ENCODE assay signal across 10 cellular contexts in the genomic region with DNA sequence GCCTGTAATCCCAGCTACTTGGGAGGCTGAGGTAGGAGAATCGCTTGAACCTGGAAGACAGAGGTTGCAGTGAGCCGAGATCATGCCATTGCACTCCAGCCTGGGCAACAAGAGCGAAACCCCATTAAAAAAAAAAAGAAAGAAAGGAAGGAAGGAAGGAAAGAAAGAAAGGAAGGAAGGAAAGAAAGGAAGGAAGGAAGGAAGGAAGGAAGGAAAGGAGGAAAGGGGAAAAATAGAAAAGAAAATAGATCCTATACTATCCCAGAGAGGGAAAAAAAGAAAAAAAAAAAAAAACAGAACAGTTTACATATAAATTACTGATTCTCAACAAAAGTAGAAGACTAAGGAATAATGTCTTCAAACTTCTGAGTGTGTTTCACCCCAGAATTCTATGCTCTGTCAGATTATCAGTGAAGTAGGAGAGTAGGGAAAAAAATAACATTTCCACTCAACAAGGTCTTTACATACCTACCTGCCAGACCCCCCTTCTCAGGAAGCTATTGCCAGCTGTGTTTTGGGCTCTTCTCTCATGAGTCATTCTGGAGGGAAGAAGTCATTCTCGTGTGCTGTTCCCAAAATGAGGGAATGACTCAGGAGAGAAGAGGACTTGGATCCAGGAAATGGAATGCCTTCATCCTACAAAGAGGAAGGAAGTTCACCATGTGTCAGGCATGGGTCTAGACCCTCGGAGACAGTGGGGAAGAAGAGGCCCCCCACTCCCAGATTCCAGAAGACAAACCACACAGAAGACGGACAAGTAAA. TPM values are rescaled to one million over a fixed set of nuclear protein-coding genes. Genes with fewer than 3 reads are reported as not detected.
DNase-seq lines count a peak whose midpoint lies in the region; ATAC-seq and TF ChIP-seq lines count a peak whose summit lies in the region.
"Had no signal": no experiment of that assay in that cellular context is flagged by ENCODE, and none has a peak within 500 bp of the region (broad histone marks: within the 10 kb centered on the region; RNA-seq: fewer than 3 reads in every experiment).

No MANE protein-coding gene starts in this region.

- TF ChIP-seq EP300 in SK-N-SH (IDR thresholded peaks at IDR 0.05; ENCODE audit: borderline replicate concordance in 1 of 2, low read depth in 1 of 2, low read length in 1 of 2) = no peak; a peak in 1 of 4 replicates

- no peaks in the 10 kb centered on the region for H3K9me2 ChIP-seq in SK-N-SH

- peak; percentile 79 for DNase-seq in MCF 10A (ENCODE audit: unreplicated experiment)
- no peak for DNase-seq in breast epithelium (ENCODE audit: low spot score in 2 of 2)
- DNase-seq in SK-N-SH = no peak
- peak; percentile 73 for DNase-seq in fibroblast of pulmonary artery (ENCODE audit: low read depth)
- no peak for DNase-seq in stimulated activated naive CD8-positive, alpha-beta T cell treated with anti-CD3 and anti-CD28 coated beads, Interleukin-15, amount 100 ng/mL, for 72 hours
- DNase-seq in NCI-H2171 (lab: John Stamatoyannopoulos, UW) = no peak
- no peak for DNase-seq in ecto neural progenitor cell (ENCODE audit: low spot score)
- DNase-seq in activated CD4-positive, CD25-positive, alpha-beta regulatory T cell treated with anti-CD3 and anti-CD28 coated beads, Interleukin-2, amount 50 U/mL, for 72 hours = no peak

- H3K4me3 ChIP-seq in breast epithelium = no peak overlapping the region
- H3K4me3 ChIP-seq in SK-N-SH (ENCODE audit: low read depth in 2 of 2, low read length in 1 of 2) = no peak overlapping the region
- H3K4me3 ChIP-seq in fibroblast of pulmonary artery (replicated peaks; ENCODE audit: low read depth, low read length) = no peak overlapping the region

- H3K79me2 ChIP-seq in SK-N-SH (ENCODE audit: insufficient read depth) = no peaks in the 10 kb centered on the region

- TF ChIP-seq POLR2A in breast epithelium (IDR thresholded peaks at IDR 0.05) = no peak

- H3K9me3 Mint-ChIP-seq in MCF 10A (ENCODE audit: unreplicated experiment) = no peaks in the 10 kb centered on the region
- H3K9me3 Mint-ChIP-seq in stimulated activated naive CD8-positive, alpha-beta T cell treated with anti-CD3 and anti-CD28 coated beads, Interleukin-15, amount 100 ng/mL, for 72 hours = no peaks in the 10 kb centered on the region
- H3K9me3 Mint-ChIP-seq: nephron had no signal

- POLR2A ChIA-PET in MCF 10A (lab: Yijun Ruan, JAX) (interaction anchor here (0.5 to 0.7 kb wide), 2 partner anchors 28 to 999 kb away, joined by 3 read pairs; no protein-coding TSS in a partner anchor), SK-N-SH (lab: Yijun Ruan, JAX) (no interaction called here)

- intact Hi-C loops in MCF 10A (cut with micrococcal nuclease) = no loop called here
- intact Hi-C loops in breast epithelium (cut with DNase I; ENCODE audit: low total_unique reads) = loop anchor here (5.0 kb wide), 1 partner anchor 1219 kb away; no protein-coding TSS in a partner anchor

- CTCF ChIA-PET in MCF 10A (lab: Yijun Ruan, JAX) (interaction anchor here (0.6 kb wide), 1 partner anchor 338 kb away, joined by 4 read pairs; no protein-coding TSS in a partner anchor), SK-N-SH (lab: Yijun Ruan, JAX) (interaction anchor here (1.0 kb wide), 1 partner anchor 315 kb away, joined by 3 read pairs; no protein-coding TSS in a partner anchor)

- H3K4me1 ChIP-seq in breast epithelium (no peaks in the 10 kb centered on the region), SK-N-SH (ENCODE audit: control insufficient read depth in 1 of 2, insufficient read depth in 2 of 2, low read depth in 1 of 2, low read length in 1 of 2) (peaks cover 2 to 8% of the 10 kb centered on the region in 2 experiments; a peak in 2 of 4 replicates)

- peaks cover 17% of the 10 kb centered on the region for H3K4me1 Mint-ChIP-seq in MCF 10A (ENCODE audit: insufficient read depth, unreplicated experiment)
- peaks cover 100% of the 10 kb centered on the region for H3K4me1 Mint-ChIP-seq in stimulated activated naive CD8-positive, alpha-beta T cell treated with anti-CD3 and anti-CD28 coated beads, Interleukin-15, amount 100 ng/mL, for 72 hours

- H3K27me3 ChIP-seq in breast epithelium (no peaks in the 10 kb centered on the region), SK-N-SH (ENCODE audit: insufficient read depth) (no peaks in the 10 kb centered on the region)

- H4K20me1 ChIP-seq in SK-N-SH (ENCODE audit: insufficient read depth) = no peaks in the 10 kb centered on the region

- H3K36me3 ChIP-seq in breast epithelium = no peaks in the 10 kb centered on the region
- H3K36me3 ChIP-seq in SK-N-SH (replicated peaks in 1 of 2; ENCODE audit: control insufficient read depth in 1 of 2, insufficient read depth in 2 of 2, low read length in 1 of 2) = peaks cover 2 to 8% of the 10 kb centered on the region in 2 experiments

- H3K36me3 Mint-ChIP-seq in MCF 10A (ENCODE audit: insufficient read depth, unreplicated experiment) = peaks cover 14% of the 10 kb centered on the region

- H3F3A ChIP-seq in SK-N-SH (replicated peaks; ENCODE audit: insufficient read depth) = peaks cover 14% of the 10 kb centered on the region

- H3K27me3 Mint-ChIP-seq in MCF 10A (ENCODE audit: insufficient read depth, unreplicated experiment) = no peaks in the 10 kb centered on the region
- no peaks in the 10 kb centered on the region for H3K27me3 Mint-ChIP-seq in stimulated activated naive CD8-positive, alpha-beta T cell treated with anti-CD3 and anti-CD28 coated beads, Interleukin-15, amount 100 ng/mL, for 72 hours

- BruUV-seq in MCF 10A (replicated peaks; lab: Mats Ljungman, UMichigan) = no TSS peak

- WGBS in SK-N-SH (ENCODE audit: low lambda C conversion rate) = 70% methylated on average over 6 of the region's 6 CpGs

- no peak overlapping the region for H3K9ac ChIP-seq in SK-N-SH

- H3K9me3 ChIP-seq in breast epithelium (no peaks in the 10 kb centered on the region), SK-N-SH (no peaks in the 10 kb centered on the region)

- no peak overlapping the region for H2AFZ ChIP-seq in SK-N-SH (ENCODE audit: low read depth)

- TF ChIP-seq RAD21 in SK-N-SH (IDR thresholded peaks at IDR 0.05; ENCODE audit: low read length) = no peak

- H3K27ac ChIP-seq in breast epithelium (no peak overlapping the region), SK-N-SH (ENCODE audit: low read depth in 2 of 2, low read length in 1 of 2) (peak overlapping the region in 1 of 2 experiments; percentile 50; a peak in 2 of 4 replicates)
- H3K27ac ChIP-seq: C4-2B had no signal

- peak overlapping the region; percentile 4 for H3K4me2 ChIP-seq in SK-N-SH

- H3K4me3 Mint-ChIP-seq in MCF 10A (ENCODE audit: unreplicated experiment) = no peak overlapping the region
- no peak overlapping the region for H3K4me3 Mint-ChIP-seq in stimulated activated naive CD8-positive, alpha-beta T cell treated with anti-CD3 and anti-CD28 coated beads, Interleukin-15, amount 100 ng/mL, for 72 hours
- H3K4me3 Mint-ChIP-seq: nephron had no signal

- H3K27ac Mint-ChIP-seq in MCF 10A (ENCODE audit: low read depth, unreplicated experiment) = peak overlapping the region; percentile 64
- H3K27ac Mint-ChIP-seq in stimulated activated naive CD8-positive, alpha-beta T cell treated with anti-CD3 and anti-CD28 coated beads, Interleukin-15, amount 100 ng/mL, for 72 hours = peak overlapping the region; percentile 60 to 65
- H3K27ac Mint-ChIP-seq: nephron had no signal

- no peak for TF ChIP-seq CTCF in MCF 10A (IDR thresholded peaks at IDR 0.05; ENCODE audit: unreplicated experiment)
- TF ChIP-seq CTCF in breast epithelium (IDR thresholded peaks at IDR 0.05) = no peak
- no peak for TF ChIP-seq CTCF in SK-N-SH (IDR thresholded peaks at IDR 0.05)
- no peak for TF ChIP-seq CTCF in fibroblast of pulmonary artery (IDR thresholded peaks at IDR 0.05; ENCODE audit: low read length, missing control alignments)

- ATAC-seq in stimulated activated naive CD8-positive, alpha-beta T cell treated with anti-CD3 and anti-CD28 coated beads, Interleukin-15, amount 100 ng/mL, for 72 hours = no peak

TF ChIP-seq in SK-N-SH, 30 proteins besides CTCF, POLR2A, EP300 and RAD21 (continues in another document):
- TF ChIP-seq, protein P1, sequence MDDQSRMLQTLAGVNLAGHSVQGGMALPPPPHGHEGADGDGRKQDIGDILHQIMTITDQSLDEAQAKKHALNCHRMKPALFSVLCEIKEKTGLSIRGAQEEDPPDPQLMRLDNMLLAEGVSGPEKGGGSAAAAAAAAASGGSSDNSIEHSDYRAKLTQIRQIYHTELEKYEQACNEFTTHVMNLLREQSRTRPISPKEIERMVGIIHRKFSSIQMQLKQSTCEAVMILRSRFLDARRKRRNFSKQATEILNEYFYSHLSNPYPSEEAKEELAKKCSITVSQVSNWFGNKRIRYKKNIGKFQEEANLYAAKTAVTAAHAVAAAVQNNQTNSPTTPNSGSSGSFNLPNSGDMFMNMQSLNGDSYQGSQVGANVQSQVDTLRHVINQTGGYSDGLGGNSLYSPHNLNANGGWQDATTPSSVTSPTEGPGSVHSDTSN (IDR thresholded peaks at IDR 0.05) = peak; percentile 65
- no peak for TF ChIP-seq TAF1 (IDR thresholded peaks at IDR 0.05; ENCODE audit: borderline replicate concordance, low read depth, low read length)
- peak; percentile 81 for TF ChIP-seq TCF12 (IDR thresholded peaks at IDR 0.05)
- peak; percentile 67 for TF ChIP-seq ELF1 (IDR thresholded peaks at IDR 0.05)
- peak; percentile 72; the same call in 1 of the 2 replicates for TF ChIP-seq SIN3A (IDR thresholded peaks at IDR 0.05; ENCODE audit: borderline replicate concordance, low read depth, low read length)
- TF ChIP-seq FOSL2 (IDR thresholded peaks at IDR 0.05; ENCODE audit: borderline replicate concordance, low read depth) = peak; percentile 96
- TF ChIP-seq, protein P2, sequence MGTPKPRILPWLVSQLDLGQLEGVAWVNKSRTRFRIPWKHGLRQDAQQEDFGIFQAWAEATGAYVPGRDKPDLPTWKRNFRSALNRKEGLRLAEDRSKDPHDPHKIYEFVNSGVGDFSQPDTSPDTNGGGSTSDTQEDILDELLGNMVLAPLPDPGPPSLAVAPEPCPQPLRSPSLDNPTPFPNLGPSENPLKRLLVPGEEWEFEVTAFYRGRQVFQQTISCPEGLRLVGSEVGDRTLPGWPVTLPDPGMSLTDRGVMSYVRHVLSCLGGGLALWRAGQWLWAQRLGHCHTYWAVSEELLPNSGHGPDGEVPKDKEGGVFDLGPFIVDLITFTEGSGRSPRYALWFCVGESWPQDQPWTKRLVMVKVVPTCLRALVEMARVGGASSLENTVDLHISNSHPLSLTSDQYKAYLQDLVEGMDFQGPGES (IDR thresholded peaks at IDR 0.05; ENCODE audit: low read depth, low read length) = no peak
- TF ChIP-seq RFX5 (IDR thresholded peaks at IDR 0.05; ENCODE audit: low read length) = no peak
- TF ChIP-seq RXRA (IDR thresholded peaks at IDR 0.05; ENCODE audit: borderline replicate concordance, low read depth) = no peak; the same call in 1 of the 2 replicates
- TF ChIP-seq, protein P3, sequence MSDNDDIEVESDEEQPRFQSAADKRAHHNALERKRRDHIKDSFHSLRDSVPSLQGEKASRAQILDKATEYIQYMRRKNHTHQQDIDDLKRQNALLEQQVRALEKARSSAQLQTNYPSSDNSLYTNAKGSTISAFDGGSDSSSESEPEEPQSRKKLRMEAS (IDR thresholded peaks at IDR 0.05; ENCODE audit: low read depth) = peak; percentile 44; the same call in 1 of the 2 replicates

RNA-seq across cellular contexts. Expression of a gene that starts 20.9 kb away (rescaled TPM):
- total RNA-seq in MCF 10A (2022) = 17.0 and 26.0 TPM in 2 replicates
- 10 to 100 TPM; 34.0 to 39.2 (median 36.4) TPM for total RNA-seq in breast epithelium
- 41.2 and 44.6 TPM in 2 replicates for polyA plus RNA-seq in SK-N-SH (2012; rRNA removed)
- 59.4 and 77.8 TPM in 2 replicates for polyA plus RNA-seq in SK-N-SH (2012; cell fraction: cytosol; rRNA removed)
- 9.5 and 11.8 TPM in 2 replicates for polyA plus RNA-seq in SK-N-SH (2012; cell fraction: nucleus; rRNA removed)

Comparison
In these comparisons a context has a peak if more than half of its experiments do, and no peak if none do; other contexts are left out.
1. DNase-seq: peak in MCF 10A (single experiment) and fibroblast of pulmonary artery (single experiment); none in breast epithelium (0 of 2), SK-N-SH (single experiment), stimulated activated naive CD8-positive, alpha-beta T cell treated with anti-CD3 and anti-CD28 coated beads, Interleukin-15, amount 100 ng/mL, for 72 hours (0 of 2), NCI-H2171 (single experiment), ecto neural progenitor cell (single experiment) and activated CD4-positive, CD25-positive, alpha-beta regulatory T cell treated with anti-CD3 and anti-CD28 coated beads, Interleukin-2, amount 50 U/mL, for 72 hours (single experiment).